Comparison of ENCODE assay signal across 23 cellular contexts in the genomic region with DNA sequence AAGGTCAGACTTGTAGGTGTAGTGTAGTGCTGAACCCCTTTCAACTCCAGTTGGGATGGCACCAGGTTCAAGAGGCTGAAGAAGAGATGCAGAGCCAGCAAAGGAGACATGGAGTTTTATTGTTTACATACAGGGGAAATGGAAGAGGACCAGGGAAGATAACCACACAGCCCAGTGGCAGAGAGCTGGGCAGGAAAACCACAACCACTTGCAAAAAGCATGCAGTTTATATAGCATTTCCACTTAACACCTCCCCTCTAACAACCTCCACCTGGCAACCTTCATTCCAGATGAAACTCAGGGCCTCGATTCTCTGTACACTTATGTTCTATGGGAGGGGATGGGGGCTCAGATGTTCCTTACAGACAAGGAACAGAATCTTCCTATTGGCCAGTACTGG. TPM values are rescaled to one million over a fixed set of nuclear protein-coding genes. Genes with fewer than 3 reads are reported as not detected.
DNase-seq lines count a peak whose midpoint lies in the region; ATAC-seq and TF ChIP-seq lines count a peak whose summit lies in the region.
"Had no signal": no experiment of that assay in that cellular context is flagged by ENCODE, and none has a peak within 500 bp of the region (broad histone marks: within the 10 kb centered on the region; RNA-seq: fewer than 3 reads in every experiment).

No MANE protein-coding gene starts in this region.

- DNase-seq in stimulated activated naive CD8-positive, alpha-beta T cell treated with anti-CD3 and anti-CD28 coated beads, Interleukin-15, amount 100 ng/mL, for 72 hours = no peak
- DNase-seq in stimulated activated naive CD8-positive, alpha-beta T cell treated with anti-CD3 and anti-CD28 coated beads, Interleukin-15, Interleukin-2, amounts not matched to agents 100 U/mL and 50 U/mL, for 24 hours = no peak
- DNase-seq in UCSD-AML1 (lab: John Stamatoyannopoulos, UW; ENCODE audit: unreplicated experiment) (peak; percentile 26), BE2C (no peak), T1000 (lab: John Stamatoyannopoulos, UW) (no peak), DMS153 treated with DMSO at 0.1 percent for 48 hours (lab: John Stamatoyannopoulos, UW; ENCODE audit: unreplicated experiment) (no peak)
- DNase-seq: activated CD8-positive, alpha-beta T cell treated with anti-CD3 and anti-CD28 coated beads for 36 hours; activated effector memory CD4-positive, alpha-beta T cell treated with Interleukin-2 at 50 U/mL for 16 hours; activated naive CD8-positive, alpha-beta T cell treated with anti-CD3 and anti-CD28 coated beads, Interleukin-2, amount 10 ng/mL, durations not matched to agents 7 days and 5 days; activated T-cell treated with anti-CD3 and anti-CD28 coated beads for 4 hours; mucosa of descending colon; NCI-H146; NCI-H69; ovary; stimulated activated CD4-positive, alpha-beta T cell treated with anti-CD3 and anti-CD28 coated beads, Interleukin-1b, Interleukin-23, amount 100 ng/mL, for 48 hours; stimulated activated CD8-positive, alpha-beta memory T cell treated with anti-CD3 and anti-CD28 coated beads, Interleukin-4, amount 100 ng/mL, for 48 hours had no signal

- H3K4me1 ChIP-seq in BE2C = no peaks in the 10 kb centered on the region

- no peak overlapping the region for H3K4me3 Mint-ChIP-seq in stimulated activated naive CD8-positive, alpha-beta T cell treated with anti-CD3 and anti-CD28 coated beads, Interleukin-15, amount 100 ng/mL, for 72 hours
- H3K4me3 Mint-ChIP-seq: activated CD8-positive, alpha-beta T cell treated with anti-CD3 and anti-CD28 coated beads for 36 hours; activated naive CD8-positive, alpha-beta T cell treated with anti-CD3 and anti-CD28 coated beads, Interleukin-2, amount 10 ng/mL, durations not matched to agents 7 days and 5 days; CD14-positive monocyte; type B pancreatic cell had no signal

- no peaks in the 10 kb centered on the region for H3K27me3 ChIP-seq in BE2C
- H3K27me3 ChIP-seq: ascending aorta, ovary, right atrium auricular region had no signal

- H3K27me3 Mint-ChIP-seq in stimulated activated naive CD8-positive, alpha-beta T cell treated with anti-CD3 and anti-CD28 coated beads, Interleukin-15, amount 100 ng/mL, for 72 hours = no peaks in the 10 kb centered on the region

- no peaks in the 10 kb centered on the region for H3K9me3 Mint-ChIP-seq in stimulated activated naive CD8-positive, alpha-beta T cell treated with anti-CD3 and anti-CD28 coated beads, Interleukin-15, amount 100 ng/mL, for 72 hours
- H3K9me3 Mint-ChIP-seq: activated CD8-positive, alpha-beta T cell treated with anti-CD3 and anti-CD28 coated beads for 36 hours; activated naive CD8-positive, alpha-beta T cell treated with anti-CD3 and anti-CD28 coated beads, Interleukin-2, amount 10 ng/mL, durations not matched to agents 7 days and 5 days; CD14-positive monocyte; type B pancreatic cell had no signal

- peaks cover 13% of the 10 kb centered on the region for H3K4me1 Mint-ChIP-seq in stimulated activated naive CD8-positive, alpha-beta T cell treated with anti-CD3 and anti-CD28 coated beads, Interleukin-15, amount 100 ng/mL, for 72 hours

- H3K9me3 ChIP-seq in BE2C = no peaks in the 10 kb centered on the region
- H3K9me3 ChIP-seq: ascending aorta, mucosa of descending colon, ovary, right atrium auricular region had no signal

- no peaks in the 10 kb centered on the region for H3K36me3 ChIP-seq in BE2C
- H3K36me3 ChIP-seq: ascending aorta, ovary, right atrium auricular region had no signal

- no peak overlapping the region for H3K27ac Mint-ChIP-seq in stimulated activated naive CD8-positive, alpha-beta T cell treated with anti-CD3 and anti-CD28 coated beads, Interleukin-15, amount 100 ng/mL, for 72 hours
- H3K27ac Mint-ChIP-seq: activated CD8-positive, alpha-beta T cell treated with anti-CD3 and anti-CD28 coated beads for 36 hours; activated naive CD8-positive, alpha-beta T cell treated with anti-CD3 and anti-CD28 coated beads, Interleukin-2, amount 10 ng/mL, durations not matched to agents 7 days and 5 days; type B pancreatic cell had no signal

- ATAC-seq in stimulated activated naive CD8-positive, alpha-beta T cell treated with anti-CD3 and anti-CD28 coated beads, Interleukin-15, amount 100 ng/mL, for 72 hours = peak; percentile 43
- ATAC-seq in stimulated activated naive CD8-positive, alpha-beta T cell treated with anti-CD3 and anti-CD28 coated beads, Interleukin-15, Interleukin-2, amounts not matched to agents 100 U/mL and 50 U/mL, for 24 hours = no peak
- ATAC-seq in HG03432 (IDR thresholded peaks at IDR 0.05; ENCODE audit: unreplicated experiment) (peak; percentile 45), GM21526 (IDR thresholded peaks at IDR 0.05; ENCODE audit: low FRiP score, unreplicated experiment) (no peak)
- ATAC-seq: activated CD8-positive, alpha-beta T cell treated with anti-CD3 and anti-CD28 coated beads for 36 hours; mucosa of descending colon had no signal

- TF ChIP-seq CTCF in BE2C (IDR thresholded peaks at IDR 0.05; ENCODE audit: low read depth, low read length) = no peak

- no peak overlapping the region for H3K4me3 ChIP-seq in BE2C (ENCODE audit: low read depth, low read length)
- H3K4me3 ChIP-seq: ascending aorta, mucosa of descending colon, ovary, right atrium auricular region, smooth muscle cell had no signal

RNA-seq across cellular contexts. Expression of gene SNX24, which starts 56.9 kb away (rescaled TPM):
- 3.6 TPM for polyA plus RNA-seq in BE2C (2012; ENCODE audit: insufficient read depth, insufficient read length, low read depth)

Comparison
In these comparisons a context has a peak if more than half of its experiments do, and no peak if none do; other contexts are left out.
1. ATAC-seq: peak in stimulated activated naive CD8-positive, alpha-beta T cell treated with anti-CD3 and anti-CD28 coated beads, Interleukin-15, amount 100 ng/mL, for 72 hours (single experiment) and HG03432 (single experiment); none in stimulated activated naive CD8-positive, alpha-beta T cell treated with anti-CD3 and anti-CD28 coated beads, Interleukin-15, Interleukin-2, amounts not matched to agents 100 U/mL and 50 U/mL, for 24 hours (single experiment) and GM21526 (single experiment).